ENCODE assay signal across 15 cellular contexts in the genomic region with DNA sequence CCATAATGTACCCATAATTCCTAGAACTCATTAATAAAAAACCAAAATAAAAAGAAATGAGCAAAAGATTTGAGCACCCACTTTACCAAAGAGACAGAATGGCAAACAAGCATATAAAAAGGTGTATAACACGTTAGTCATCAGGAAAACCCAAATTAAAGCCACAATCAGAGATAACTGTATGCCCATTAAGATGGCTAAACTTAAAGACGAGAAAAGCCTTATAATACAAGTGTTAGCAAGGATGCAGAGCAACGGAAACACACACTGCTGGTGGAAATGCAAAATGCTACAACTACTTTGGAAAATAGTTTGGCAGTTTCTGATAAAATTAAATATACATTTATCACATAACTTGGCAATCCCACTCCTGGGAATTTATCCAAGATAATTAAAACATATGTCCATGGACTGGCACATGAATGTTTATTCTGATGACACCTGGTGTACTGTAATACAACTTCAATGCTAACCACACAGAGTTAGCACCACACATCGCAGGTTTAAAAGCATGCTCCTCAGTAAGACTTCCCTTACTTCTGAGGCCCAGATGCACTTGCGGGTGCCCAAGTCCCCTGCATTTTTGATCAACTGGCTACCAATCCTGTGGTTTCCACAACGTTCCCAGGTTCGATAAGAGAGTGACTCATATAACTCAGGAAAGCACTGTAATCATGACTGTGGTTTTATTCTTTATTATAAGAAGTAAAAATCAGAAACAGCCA.
DNase-seq lines count a peak whose midpoint lies in the region; ATAC-seq, FAIRE-seq and TF ChIP-seq lines count a peak whose summit lies in the region.
"Had no signal": no experiment of that assay in that cellular context is flagged by ENCODE, and none has a peak within 500 bp of the region (broad histone marks: within the 10 kb centered on the region; RNA-seq: fewer than 3 reads in every experiment).

No MANE protein-coding gene starts in this region.

- intact Hi-C loops in activated CD8-positive, alpha-beta T cell treated with anti-CD3 and anti-CD28 coated beads for 36 hours (cut with micrococcal nuclease) = no loop called here

- FAIRE-seq in H54 (lab: Jason Lieb, UNC) = peak; percentile 97
- FAIRE-seq: colon, H1 had no signal

- H3K27me3 Mint-ChIP-seq in activated CD8-positive, alpha-beta T cell treated with anti-CD3 and anti-CD28 coated beads for 36 hours = no peaks in the 10 kb centered on the region

- ATAC-seq in HG03521 (IDR thresholded peaks at IDR 0.05; ENCODE audit: unreplicated experiment) = no peak
- ATAC-seq in activated CD8-positive, alpha-beta T cell treated with anti-CD3 and anti-CD28 coated beads for 36 hours = no peak
- ATAC-seq: activated naive CD4-positive, alpha-beta T cell treated with anti-CD3 and anti-CD28 coated beads, Interleukin-2, amount 50 U/mL, for 72 hours; lower lobe of right lung; stimulated activated naive CD8-positive, alpha-beta T cell treated with anti-CD3 and anti-CD28 coated beads, Interleukin-15, Interleukin-2, amounts not matched to agents 100 U/mL and 50 U/mL, for 24 hours had no signal

- peaks cover 2% of the 10 kb centered on the region for H3K4me1 Mint-ChIP-seq in activated CD8-positive, alpha-beta T cell treated with anti-CD3 and anti-CD28 coated beads for 36 hours (ENCODE audit: low read depth)
- H3K4me1 Mint-ChIP-seq: neural crest cell had no signal

- H3K27ac ChIP-seq in brain microvascular endothelial cell = peak overlapping the region; percentile 44
- H3K27ac ChIP-seq: lower lobe of right lung, sigmoid colon had no signal

- no peaks in the 10 kb centered on the region for H3K27me3 ChIP-seq in brain microvascular endothelial cell (replicated peaks)
- H3K27me3 ChIP-seq: sigmoid colon had no signal

- no peaks in the 10 kb centered on the region for H3K36me3 ChIP-seq in brain microvascular endothelial cell (replicated peaks)
- H3K36me3 ChIP-seq: lower lobe of right lung, sigmoid colon had no signal

- no peak for DNase-seq in H54 (ENCODE audit: insufficient read length, low spot score)
- DNase-seq in NCI-H226 = peak; percentile 98
- peak; percentile 81 for DNase-seq in brain microvascular endothelial cell
- DNase-seq in pulmonary artery endothelial cell (ENCODE audit: low read depth, low spot score) = peak; percentile 20
- DNase-seq in NOMO-1 (lab: John Stamatoyannopoulos, UW; ENCODE audit: unreplicated experiment in 2 of 2) = no peak
- DNase-seq in activated CD8-positive, alpha-beta T cell treated with anti-CD3 and anti-CD28 coated beads for 36 hours = no peak
- DNase-seq: activated CD4-positive, alpha-beta T cell treated with anti-CD3 and anti-CD28 coated beads for 1 hour; lower lobe of right lung; sigmoid colon; stimulated activated naive CD8-positive, alpha-beta T cell treated with anti-CD3 and anti-CD28 coated beads, Interleukin-15, Interleukin-2, amounts not matched to agents 100 U/mL and 50 U/mL, for 24 hours had no signal

- H3K4me3 Mint-ChIP-seq in activated CD8-positive, alpha-beta T cell treated with anti-CD3 and anti-CD28 coated beads for 36 hours = no peak overlapping the region
- H3K4me3 Mint-ChIP-seq: neural crest cell had no signal

- H3K4me3 ChIP-seq in brain microvascular endothelial cell (ENCODE audit: low read depth, low read length) = no peak overlapping the region
- H3K4me3 ChIP-seq: lower lobe of right lung, sigmoid colon had no signal

- in situ Hi-C loops in brain microvascular endothelial cell (cut with HindIII; ENCODE audit: low pct_ligation_motif_present, low sequenced_read_pairs) = no loop called here

- TF ChIP-seq CTCF in brain microvascular endothelial cell (IDR thresholded peaks at IDR 0.05; ENCODE audit: low read depth, low read length, missing control alignments) = no peak
- TF ChIP-seq CTCF in activated CD8-positive, alpha-beta T cell treated with anti-CD3 and anti-CD28 coated beads for 36 hours (IDR thresholded peaks at IDR 0.05) = no peak

- no peaks in the 10 kb centered on the region for H3K36me3 Mint-ChIP-seq in activated CD8-positive, alpha-beta T cell treated with anti-CD3 and anti-CD28 coated beads for 36 hours (ENCODE audit: low read depth)
- H3K36me3 Mint-ChIP-seq: activated naive CD4-positive, alpha-beta T cell treated with anti-CD3 and anti-CD28 coated beads, Interleukin-2, amount 50 U/mL, for 72 hours had no signal

- POLR2A ChIA-PET in activated CD8-positive, alpha-beta T cell treated with anti-CD3 and anti-CD28 coated beads for 36 hours (lab: Charles Lee) = no interaction called here

- CTCF ChIA-PET in activated CD8-positive, alpha-beta T cell treated with anti-CD3 and anti-CD28 coated beads for 36 hours (lab: Charles Lee) = interaction anchor here (1.3 to 1.8 kb wide), 2 partner anchors 11 to 12 kb away, joined by 3 to 10 read pairs; no protein-coding TSS in a partner anchor

- TF ChIP-seq POLR2A in H54 (IDR thresholded peaks at IDR 0.05; ENCODE audit: low read depth, low read length) = no peak

- no peak overlapping the region for H3K27ac Mint-ChIP-seq in activated CD8-positive, alpha-beta T cell treated with anti-CD3 and anti-CD28 coated beads for 36 hours
- H3K27ac Mint-ChIP-seq: activated naive CD4-positive, alpha-beta T cell treated with anti-CD3 and anti-CD28 coated beads, Interleukin-2, amount 50 U/mL, for 72 hours had no signal

- H3K9me3 Mint-ChIP-seq in activated CD8-positive, alpha-beta T cell treated with anti-CD3 and anti-CD28 coated beads for 36 hours = no peaks in the 10 kb centered on the region
- H3K9me3 Mint-ChIP-seq: activated naive CD4-positive, alpha-beta T cell treated with anti-CD3 and anti-CD28 coated beads, Interleukin-2, amount 50 U/mL, for 72 hours; neural crest cell had no signal

Comparison
In these comparisons a context has a peak if more than half of its experiments do, and no peak if none do; other contexts are left out.
1. DNase-seq: peak in NCI-H226 (single experiment), brain microvascular endothelial cell (single experiment) and pulmonary artery endothelial cell (single experiment); none in H54 (single experiment), NOMO-1 (0 of 2) and activated CD8-positive, alpha-beta T cell treated with anti-CD3 and anti-CD28 coated beads for 36 hours (single experiment).